ENCODE assay signal across 22 cellular contexts in genomic region chr9:74784506-74784905, GRCh38.
"Had no signal": no experiment of that assay in that cellular context is flagged by ENCODE, and none has a peak within 500 bp of the region (broad histone marks: within the 10 kb centered on the region; RNA-seq: fewer than 3 reads in every experiment).

No MANE protein-coding gene starts in this region.

- H3K4me3 ChIP-seq: ascending aorta, body of pancreas had no signal

- ATAC-seq: activated CD8-positive, alpha-beta memory T cell treated with anti-CD3 and anti-CD28 coated beads, Interleukin-2, amount 10 ng/mL, durations not matched to agents 7 days and 5 days; body of pancreas; T-helper 17 cell had no signal

- H3K27me3 ChIP-seq: ascending aorta, body of pancreas had no signal

- H3K4me1 ChIP-seq: ascending aorta, body of pancreas had no signal

- DNase-seq: activated B cell treated with CpG ODN at 0.5 μM for 24 hours; activated CD4-positive, alpha-beta T cell treated with anti-CD3 and anti-CD28 coated beads for 1 hour; activated CD4-positive, alpha-beta T cell treated with anti-CD3 and anti-CD28 coated beads, Interleukin-2, amount 10 ng/mL, durations not matched to agents 24 days and 14 days; activated CD4-positive, alpha-beta T cell treated with anti-CD3 and anti-CD28 coated beads, Interleukin-2, amount 50 U/mL, for 48 hours; activated CD8-positive, alpha-beta memory T cell treated with anti-CD3 and anti-CD28 coated beads, Interleukin-2, amount 10 ng/mL, durations not matched to agents 7 days and 5 days; activated effector memory CD4-positive, alpha-beta T cell treated with Interleukin-2 at 50 U/mL for 16 hours; activated naive CD4-positive, alpha-beta T cell; activated T-cell treated with anti-CD3 and anti-CD28 coated beads, Interleukin-2, amount 50 U/mL, for 24 hours; amniotic stem cell; body of pancreas; central memory CD4-positive, alpha-beta T cell; NCI-H1048; NCI-H146; NCI-H187 treated with DMSO at 0.1 percent for 48 hours; NCI-H2081 treated with DMSO at 0.1 percent for 48 hours; NCI-H2227 treated with DMSO at 0.1 percent for 48 hours; NCI-H526 treated with DMSO at 0.1 percent for 48 hours; NCI-H82; SIG-M5; T-helper 17 cell; T-helper 9 cell had no signal

- H3K9me3 ChIP-seq: ascending aorta, body of pancreas had no signal

- H3K36me3 ChIP-seq: ascending aorta had no signal

- H3K27ac ChIP-seq: ascending aorta, body of pancreas had no signal
